Comparison of ENCODE assay signal across 20 cellular contexts in genomic region chr3:71931930-71932329, GRCh38.
"Had no signal": no experiment of that assay in that cellular context is flagged by ENCODE, and none has a peak within 500 bp of the region (broad histone marks: within the 10 kb centered on the region; RNA-seq: fewer than 3 reads in every experiment).

No MANE protein-coding gene starts in this region.

- FAIRE-seq: astrocyte, colon, pancreas had no signal

- ATAC-seq: esophagus mucosa, pancreas, psoas muscle had no signal

- DNase-seq: activated CD4-positive, alpha-beta memory T cell treated with anti-CD3 and anti-CD28 coated beads for 36 hours; activated CD4-positive, alpha-beta T cell treated with anti-CD3 and anti-CD28 coated beads for 48 hours; activated naive CD4-positive, alpha-beta T cell treated with Interleukin-2 at 50 U/mL for 16 hours; activated naive CD8-positive, alpha-beta T cell treated with anti-CD3 and anti-CD28 coated beads for 36 hours; activated T-cell treated with anti-CD3 and anti-CD28 coated beads, Interleukin-2, amount 50 U/mL, for 48 hours; effector memory CD4-positive, alpha-beta T cell; foreskin melanocyte; left ventricle myocardium inferior; midbrain; nephron progenitor cell; pancreas; psoas muscle; stimulated activated CD4-positive, alpha-beta T cell treated with anti-CD3 and anti-CD28 coated beads, Interleukin-4, amount 100 ng/mL, for 24 hours; substantia nigra; thyroid gland had no signal

- H3K27me3 ChIP-seq: hepatocyte, pancreas, right atrium auricular region, thyroid gland had no signal

- H3K4me3 ChIP-seq: hepatocyte, left ventricle myocardium inferior, pancreas, psoas muscle, right atrium auricular region, thyroid gland had no signal

- H2AFZ ChIP-seq: hepatocyte had no signal

- H3K4me1 ChIP-seq: pancreas, psoas muscle, thyroid gland had no signal

- H3K36me3 ChIP-seq: left ventricle myocardium inferior, pancreas, right atrium auricular region, thyroid gland had no signal

- H3K79me2 ChIP-seq: hepatocyte had no signal

- H3K27ac ChIP-seq: hepatocyte, left ventricle myocardium inferior, pancreas, psoas muscle, right atrium auricular region, thyroid gland had no signal

- H3K4me2 ChIP-seq: hepatocyte had no signal

- H3K9me3 ChIP-seq: left ventricle myocardium inferior, pancreas, psoas muscle, right atrium auricular region, thyroid gland had no signal
